8 cellular contexts compared by ENCODE assay signal in the genomic region with DNA sequence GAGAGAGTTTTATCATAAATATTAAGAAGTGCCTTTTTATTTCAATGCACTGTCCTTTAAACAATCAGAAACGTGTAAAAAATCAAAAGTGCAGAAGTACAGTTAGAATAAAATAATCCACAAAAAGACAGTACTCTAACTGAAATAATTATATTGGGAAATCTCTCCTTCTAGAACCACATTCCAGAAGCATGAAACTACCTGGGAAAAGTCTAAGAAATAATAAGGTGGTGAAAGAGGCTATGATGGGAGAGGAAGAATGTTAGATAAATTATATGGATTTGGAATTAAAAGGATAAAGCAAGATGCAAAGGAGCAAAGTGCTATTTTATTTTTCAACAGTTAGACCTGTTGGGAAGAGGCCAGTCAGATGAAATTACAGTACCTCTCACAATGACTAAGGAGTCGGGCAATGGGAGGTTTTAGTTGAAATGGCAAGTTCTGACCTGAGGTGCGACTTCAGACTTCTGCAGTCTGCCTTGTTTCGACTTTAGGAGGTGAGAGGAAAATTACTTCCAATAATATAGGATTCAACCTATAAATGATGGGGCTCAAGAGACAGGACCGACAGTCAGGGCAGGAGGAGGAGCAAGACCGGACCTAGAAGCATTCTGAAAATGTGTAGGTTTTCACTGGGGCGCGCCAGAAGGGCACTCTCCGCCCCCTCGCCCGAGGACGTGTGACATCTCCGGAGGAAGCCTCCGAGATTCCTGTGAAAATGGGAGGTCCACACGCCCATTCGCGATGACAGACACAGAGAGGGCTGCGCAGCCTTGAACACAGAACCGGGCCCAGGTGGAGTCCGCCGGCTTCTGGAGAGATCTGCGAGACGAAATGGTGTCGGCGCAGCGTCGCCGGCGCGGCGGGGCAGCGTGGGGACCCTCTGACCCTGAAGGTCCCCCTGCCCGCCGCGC. TPM values are rescaled to one million over a fixed set of nuclear protein-coding genes. Genes with fewer than 3 reads are reported as not detected.
A peak's percentile ranks its signal among the peaks of the same experiment; 100 is the strongest.
DNase-seq lines count a peak whose midpoint lies in the region; ATAC-seq and TF ChIP-seq lines count a peak whose summit lies in the region.

No MANE protein-coding gene starts in this region.

- no peaks in the 10 kb centered on the region for H3K27me3 ChIP-seq in effector memory CD4-positive, alpha-beta T cell (replicated peaks; ENCODE audit: control insufficient read depth, insufficient read depth, low read length, poor library complexity, severe bottlenecking)

- H3K4me1 Mint-ChIP-seq in memory B cell: peaks cover 12% of the 10 kb centered on the region

- H3K9me3 Mint-ChIP-seq in memory B cell: no peaks in the 10 kb centered on the region

- DNase-seq in GM12864 (ENCODE audit: low read depth) (no peak), H4 (ENCODE audit: low spot score) (peak; percentile 18), memory B cell (ENCODE audit: low spot score in 2 of 2) (peak in 1 of 2 donors; percentile 24), activated gamma-delta T cell treated with Interleukin-2 at 50 U/mL for 16 hours (no peak)
- DNase-seq in activated CD4-positive, alpha-beta T cell treated with anti-CD3 and anti-CD28 coated beads for 1 hour: peak; percentile 13
- peak in 2 of 3 donors; percentile 12 to 25 for DNase-seq in effector memory CD4-positive, alpha-beta T cell
- DNase-seq in stimulated activated CD8-positive, alpha-beta memory T cell treated with anti-CD3 and anti-CD28 coated beads, Interleukin-15, amount 100 ng/mL, for 48 hours (ENCODE audit: low read depth in 2 of 2): peak; percentile 9 to 10

- peak overlapping the region; percentile 88 for H3K27ac Mint-ChIP-seq in memory B cell

- H3K36me3 ChIP-seq in KOPT-K1 (ENCODE audit: insufficient read depth, low read length): no peaks in the 10 kb centered on the region
- H3K36me3 ChIP-seq in effector memory CD4-positive, alpha-beta T cell (ENCODE audit: control insufficient read depth, insufficient read depth, low read length): no peaks in the 10 kb centered on the region

- peak; percentile 1 for ATAC-seq in memory B cell (ENCODE audit: low read depth)

- no peaks in the 10 kb centered on the region for H3K27me3 Mint-ChIP-seq in memory B cell

- H3K9me3 ChIP-seq in KOPT-K1 (ENCODE audit: insufficient read depth, low read length, poor library complexity, severe bottlenecking): no peaks in the 10 kb centered on the region
- no peaks in the 10 kb centered on the region for H3K9me3 ChIP-seq in effector memory CD4-positive, alpha-beta T cell (ENCODE audit: control insufficient read depth, low read length)

- peak overlapping the region; percentile 3 for H3K27ac ChIP-seq in KOPT-K1 (ENCODE audit: low read depth, low read length, poor library complexity, severe bottlenecking)
- peak overlapping the region; percentile 51 for H3K27ac ChIP-seq in effector memory CD4-positive, alpha-beta T cell (ENCODE audit: insufficient read depth, low read length, poor library complexity, severe bottlenecking)

- peak overlapping the region; percentile 94 for H3K4me3 ChIP-seq in GM12864 (ENCODE audit: low read depth, low read length)
- peak overlapping the region; percentile 97 for H3K4me3 ChIP-seq in effector memory CD4-positive, alpha-beta T cell (ENCODE audit: insufficient read depth, low read depth, low read length, poor library complexity, severe bottlenecking)

- H3K4me1 ChIP-seq in effector memory CD4-positive, alpha-beta T cell (ENCODE audit: control insufficient read depth, insufficient read depth, low read length, poor library complexity, severe bottlenecking): peaks cover 12% of the 10 kb centered on the region

- peak overlapping the region; percentile 91 for H3K4me3 Mint-ChIP-seq in memory B cell

- no peaks in the 10 kb centered on the region for H3K36me3 Mint-ChIP-seq in memory B cell

- TF ChIP-seq CTCF in GM12864 (IDR thresholded peaks at IDR 0.05; ENCODE audit: low read depth, low read length, missing control alignments): no peak

RNA-seq across cellular contexts. Expression of a gene that starts 0.7 kb away (rescaled TPM):
- 5.0 and 6.3 TPM in 2 replicates for total RNA-seq in H4 (2014; rRNA removed; shearing (Covaris generic))

Comparison
In these comparisons a context has a peak if more than half of its experiments do, and no peak if none do; other contexts are left out.
1. DNase-seq: peak in H4 (single experiment), activated CD4-positive, alpha-beta T cell treated with anti-CD3 and anti-CD28 coated beads for 1 hour (single experiment), effector memory CD4-positive, alpha-beta T cell (2 of 3) and stimulated activated CD8-positive, alpha-beta memory T cell treated with anti-CD3 and anti-CD28 coated beads, Interleukin-15, amount 100 ng/mL, for 48 hours (2 of 2); none in GM12864 (single experiment) and activated gamma-delta T cell treated with Interleukin-2 at 50 U/mL for 16 hours (single experiment).